Comparison of ENCODE assay signal across 7 cellular contexts in genomic region chr14:106706488-106706887, GRCh38.
DNase-seq lines count a peak whose midpoint lies in the region; ATAC-seq, FAIRE-seq and TF ChIP-seq lines count a peak whose summit lies in the region.
"Not testable (repeated sequence)": the region's sequence is repeated elsewhere in the genome, so short reads cannot be mapped to it uniquely, and the experiment has no call there.

No MANE protein-coding gene starts in this region.

- not testable (repeated sequence) for FAIRE-seq in GM12878 (lab: Jason Lieb, UNC)

- WGBS in GM12878 (ENCODE audit: insufficient coverage, insufficient replicate concordance, low lambda C conversion rate, missing lambda C conversion rate): 15% methylated on average over 3 of the region's 4 CpGs

- TF ChIP-seq EP300 in GM12878 (IDR thresholded peaks at IDR 0.05; ENCODE audit: borderline replicate concordance in 1 of 2, control insufficient read depth in 1 of 2, low read depth in 2 of 2, low read length in 2 of 2): not testable (repeated sequence)

- not testable (repeated sequence) for H3K36me3 Mint-ChIP-seq in activated CD8-positive, alpha-beta T cell treated with anti-CD3 and anti-CD28 coated beads, Interleukin-2, amount 10 ng/mL, durations not matched to agents 7 days and 5 days (ENCODE audit: low read depth)

- in situ Hi-C loops in GM13977 (cut with MboI; ENCODE audit: low pct_unique_long_range_greater_than_20kb, low sequenced_read_pairs, unreplicated experiment); GM12878 (cut with MboI): not testable (repeated sequence)

- not testable (repeated sequence) for H3K27me3 ChIP-seq in GM06990 (replicated peaks; ENCODE audit: control insufficient read depth, insufficient read depth, low read length); GM12878 (replicated peaks in 1 of 2; ENCODE audit: control insufficient read depth in 2 of 2, insufficient read depth in 2 of 2, low read length in 1 of 2)

- TF ChIP-seq POLR2A in GM12878 (IDR thresholded peaks at IDR 0.05; ENCODE audit: low read depth, low read length): not testable (repeated sequence)

- DNase-seq in GM06990 (ENCODE audit: extremely low read depth, insufficient read length); GM13977 (ENCODE audit: low spot score); GM12878 (ENCODE audit: low read depth, low spot score); stimulated activated naive CD8-positive, alpha-beta T cell treated with anti-CD3 and anti-CD28 coated beads, Interleukin-15, amount 100 ng/mL, for 72 hours: not testable (repeated sequence)
- DNase-seq in NAMALWA (ENCODE audit: low spot score): peak; percentile 49
- DNase-seq in UCSD-AML1 (lab: John Stamatoyannopoulos, UW; ENCODE audit: unreplicated experiment): peak; percentile 27
- peak; percentile 54 for DNase-seq in activated CD8-positive, alpha-beta T cell treated with anti-CD3 and anti-CD28 coated beads, Interleukin-2, amount 10 ng/mL, durations not matched to agents 7 days and 5 days

- CTCF ChIA-PET in activated CD8-positive, alpha-beta T cell treated with anti-CD3 and anti-CD28 coated beads, Interleukin-2, amount 10 ng/mL, durations not matched to agents 7 days and 5 days (lab: Charles Lee): interaction anchor here (1.1 to 2.9 kb wide), 7 partner anchors 12 to 68 kb away, joined by 3 to 15 read pairs (median 4); no protein-coding TSS in a partner anchor
- CTCF ChIA-PET in GM12878 (lab: Yijun Ruan, JAX): interaction anchor here (0.7 to 1.8 kb wide), 5 partner anchors 11 to 124 kb away, joined by 3 to 10 read pairs (median 3); no protein-coding TSS in a partner anchor

- not testable (repeated sequence) for H3K4me3 Mint-ChIP-seq in activated CD8-positive, alpha-beta T cell treated with anti-CD3 and anti-CD28 coated beads, Interleukin-2, amount 10 ng/mL, durations not matched to agents 7 days and 5 days; stimulated activated naive CD8-positive, alpha-beta T cell treated with anti-CD3 and anti-CD28 coated beads, Interleukin-15, amount 100 ng/mL, for 72 hours

- not testable (repeated sequence) for H3K9me3 ChIP-seq in GM12878 (replicated peaks; ENCODE audit: control insufficient read depth, insufficient read depth, low read length)

- not testable (repeated sequence) for H3K9ac ChIP-seq in GM12878 (ENCODE audit: control insufficient read depth, insufficient read depth, low read length)

- not testable (repeated sequence) for H3K36me3 ChIP-seq in GM06990 (ENCODE audit: control insufficient read depth, insufficient read depth, low read length); GM12878 (ENCODE audit: control insufficient read depth in 2 of 2, insufficient read depth in 2 of 2, low read length in 1 of 2)

- H2AFZ ChIP-seq in GM12878 (ENCODE audit: control insufficient read depth, low read depth, low read length): not testable (repeated sequence)

- H3K27me3 Mint-ChIP-seq in activated CD8-positive, alpha-beta T cell treated with anti-CD3 and anti-CD28 coated beads, Interleukin-2, amount 10 ng/mL, durations not matched to agents 7 days and 5 days (ENCODE audit: low read depth); stimulated activated naive CD8-positive, alpha-beta T cell treated with anti-CD3 and anti-CD28 coated beads, Interleukin-15, amount 100 ng/mL, for 72 hours: not testable (repeated sequence)

- intact Hi-C loops in GM12878 (cut with micrococcal nuclease; ENCODE audit: unreplicated experiment): not testable (repeated sequence)

- SMC1A ChIA-PET in GM12878 (lab: Charles Lee; ENCODE audit: uncharacterized antibody, unreplicated experiment): not testable (repeated sequence)

- POLR2A ChIA-PET in activated CD8-positive, alpha-beta T cell treated with anti-CD3 and anti-CD28 coated beads, Interleukin-2, amount 10 ng/mL, durations not matched to agents 7 days and 5 days (lab: Charles Lee); GM12878 (lab: Charles Lee): not testable (repeated sequence)

- H3K4me1 ChIP-seq in GM12878 (ENCODE audit: control insufficient read depth, insufficient read depth, low read length): not testable (repeated sequence)

- not testable (repeated sequence) for H3K27ac Mint-ChIP-seq in activated CD8-positive, alpha-beta T cell treated with anti-CD3 and anti-CD28 coated beads, Interleukin-2, amount 10 ng/mL, durations not matched to agents 7 days and 5 days; stimulated activated naive CD8-positive, alpha-beta T cell treated with anti-CD3 and anti-CD28 coated beads, Interleukin-15, amount 100 ng/mL, for 72 hours

- BruUV-seq in GM12878 (replicated peaks; lab: Mats Ljungman, UMichigan): not testable (repeated sequence)

- not testable (repeated sequence) for TF ChIP-seq RAD21 in GM12878 (IDR thresholded peaks at IDR 0.05; ENCODE audit: insufficient read depth, low read depth, low read length)

- not testable (repeated sequence) for H3K79me2 ChIP-seq in GM12878 (ENCODE audit: control insufficient read depth, insufficient read depth, low read length)

- ATAC-seq in activated CD8-positive, alpha-beta T cell treated with anti-CD3 and anti-CD28 coated beads, Interleukin-2, amount 10 ng/mL, durations not matched to agents 7 days and 5 days: peak; percentile 64
- peak; percentile 76 for ATAC-seq in GM12878
- ATAC-seq in stimulated activated naive CD8-positive, alpha-beta T cell treated with anti-CD3 and anti-CD28 coated beads, Interleukin-15, amount 100 ng/mL, for 72 hours: peak; percentile 61

- H4K20me1 ChIP-seq in GM12878 (ENCODE audit: control insufficient read depth, insufficient read depth): not testable (repeated sequence)

- not testable (repeated sequence) for H3K4me2 ChIP-seq in GM12878 (ENCODE audit: control insufficient read depth, insufficient read depth)

- RAD21 ChIA-PET in GM12878 (lab: Charles Lee; ENCODE audit: unreplicated experiment): not testable (repeated sequence)

- not testable (repeated sequence) for H3K27ac ChIP-seq in GM12878 (ENCODE audit: control insufficient read depth, insufficient read depth)

- H3K4me3 ChIP-seq in GM06990 (replicated peaks; ENCODE audit: low read depth, low read length); GM12878: not testable (repeated sequence)

- peak; percentile 24 for TF ChIP-seq CTCF in GM06990 (IDR thresholded peaks at IDR 0.05; ENCODE audit: insufficient read depth, low read length, poor library complexity, severe bottlenecking)
- peak; percentile 23 for TF ChIP-seq CTCF in GM13977 (IDR thresholded peaks at IDR 0.05; ENCODE audit: extremely low read depth, insufficient read depth, missing control alignments)
- TF ChIP-seq CTCF in GM12878 (IDR thresholded peaks at IDR 0.05 in 2 of 3, conservative IDR thresholded peaks at IDR 0.05 in 1 of 3; ENCODE audit: control insufficient read depth in 2 of 3, extremely low read depth in 1 of 3, insufficient read depth in 1 of 3, low read depth in 3 of 3, low read length in 3 of 3): 0 out of 6 replicates have a peak, but pooled peaks of 1 of the 3 experiments have one; percentile 19

- H3K9me3 Mint-ChIP-seq in activated CD8-positive, alpha-beta T cell treated with anti-CD3 and anti-CD28 coated beads, Interleukin-2, amount 10 ng/mL, durations not matched to agents 7 days and 5 days (ENCODE audit: insufficient read depth); stimulated activated naive CD8-positive, alpha-beta T cell treated with anti-CD3 and anti-CD28 coated beads, Interleukin-15, amount 100 ng/mL, for 72 hours: not testable (repeated sequence)

- peaks cover 18% of the 10 kb centered on the region for H3K4me1 Mint-ChIP-seq in activated CD8-positive, alpha-beta T cell treated with anti-CD3 and anti-CD28 coated beads, Interleukin-2, amount 10 ng/mL, durations not matched to agents 7 days and 5 days (ENCODE audit: low read depth)
- H3K4me1 Mint-ChIP-seq in stimulated activated naive CD8-positive, alpha-beta T cell treated with anti-CD3 and anti-CD28 coated beads, Interleukin-15, amount 100 ng/mL, for 72 hours: peaks cover 15% of the 10 kb centered on the region
